Comparison of ENCODE assay signal across 22 cellular contexts in genomic region chr12:26895672-26896071, GRCh38.
"Had no signal": no experiment of that assay in that cellular context is flagged by ENCODE, and none has a peak within 500 bp of the region (broad histone marks: within the 10 kb centered on the region; RNA-seq: fewer than 3 reads in every experiment).

No MANE protein-coding gene starts in this region.

- H3K9me3 Mint-ChIP-seq: immature natural killer cell; stimulated activated memory B cell treated with anti-CD40 and anti-IgM and Interleukin-4, amounts not matched to agents 10 μg/mL and 1 μg/mL and 100 μg/mL, for 72 hours; type B pancreatic cell had no signal

- H3K27me3 Mint-ChIP-seq: naive thymus-derived CD8-positive, alpha-beta T cell; stimulated activated memory B cell treated with anti-CD40 and anti-IgM and Interleukin-4, amounts not matched to agents 10 μg/mL and 1 μg/mL and 100 μg/mL, for 72 hours; type B pancreatic cell had no signal

- H3K9me3 ChIP-seq: lower lobe of right lung, ovary, psoas muscle, spleen, testis, tibial artery had no signal

- FAIRE-seq: keratinocyte had no signal

- H3K27me3 ChIP-seq: dorsolateral prefrontal cortex, ovary, spleen, testis, tibial artery had no signal

- H3K4me1 Mint-ChIP-seq: immature natural killer cell; stimulated activated memory B cell treated with anti-CD40 and anti-IgM and Interleukin-4, amounts not matched to agents 10 μg/mL and 1 μg/mL and 100 μg/mL, for 72 hours had no signal

- H3K4me3 ChIP-seq: dorsolateral prefrontal cortex, lower lobe of right lung, ovary, psoas muscle, skin epidermis, spleen, testis, tibial artery had no signal

- H3K4me3 Mint-ChIP-seq: immature natural killer cell; naive thymus-derived CD8-positive, alpha-beta T cell; stimulated activated memory B cell treated with anti-CD40 and anti-IgM and Interleukin-4, amounts not matched to agents 10 μg/mL and 1 μg/mL and 100 μg/mL, for 72 hours; type B pancreatic cell had no signal

- ATAC-seq: left ventricle myocardium superior; lower lobe of right lung; naive thymus-derived CD8-positive, alpha-beta T cell; psoas muscle; right cardiac atrium; stimulated activated memory B cell treated with anti-CD40 and anti-IgM and Interleukin-4, amounts not matched to agents 10 μg/mL and 1 μg/mL and 100 μg/mL, for 72 hours; stimulated activated naive CD8-positive, alpha-beta T cell treated with anti-CD3 and anti-CD28 coated beads, Interleukin-15, Interleukin-2, amounts not matched to agents 100 U/mL and 50 U/mL, for 24 hours had no signal

- DNase-seq: dorsolateral prefrontal cortex; effector CD4-positive, alpha-beta T cell; hypothalamus; immature natural killer cell; left ventricle myocardium superior; lower lobe of right lung; naive thymus-derived CD8-positive, alpha-beta T cell; occipital lobe; ovary; posterior cingulate gyrus; psoas muscle; right cardiac atrium; spleen; stimulated activated CD4-positive, alpha-beta T cell treated with anti-CD3 and anti-CD28 coated beads, Interleukin-4, amount 100 ng/mL, for 4 hours; stimulated activated naive CD8-positive, alpha-beta T cell treated with anti-CD3 and anti-CD28 coated beads, Interleukin-15, Interleukin-2, amounts not matched to agents 100 U/mL and 50 U/mL, for 24 hours; substantia nigra; testis; tibial artery had no signal

- H3K27ac Mint-ChIP-seq: stimulated activated memory B cell treated with anti-CD40 and anti-IgM and Interleukin-4, amounts not matched to agents 10 μg/mL and 1 μg/mL and 100 μg/mL, for 72 hours; type B pancreatic cell had no signal

- H3K36me3 ChIP-seq: ovary had no signal

- H3K4me1 ChIP-seq: lower lobe of right lung, psoas muscle, spleen, testis, tibial artery had no signal

- H3K27ac ChIP-seq: dorsolateral prefrontal cortex, lower lobe of right lung, ovary, psoas muscle, skin epidermis, spleen, testis, tibial artery had no signal
